Comparison of ENCODE assay signal across 18 cellular contexts in the genomic region with DNA sequence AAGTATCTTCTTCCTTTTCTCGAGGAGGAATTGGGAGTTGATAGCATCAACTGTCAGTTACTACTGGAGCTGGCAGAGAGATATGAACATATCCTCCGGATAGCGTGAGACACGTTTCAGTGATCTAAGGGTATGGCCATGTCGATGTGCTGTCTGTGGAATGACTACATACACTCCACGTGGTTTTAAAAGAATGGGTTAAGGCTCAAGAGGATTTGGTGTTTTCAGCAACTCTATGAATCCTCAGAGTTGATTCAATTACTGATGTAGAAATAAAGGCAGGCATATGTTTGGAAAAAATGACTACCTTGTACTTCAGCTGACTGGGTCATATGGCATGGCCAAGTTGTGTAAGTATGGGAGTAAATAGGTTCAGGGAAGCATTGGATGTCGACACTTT. TPM values are rescaled to one million over a fixed set of nuclear protein-coding genes. Genes with fewer than 3 reads are reported as not detected.
DNase-seq lines count a peak whose midpoint lies in the region; TF ChIP-seq lines count a peak whose summit lies in the region.
"Had no signal": no experiment of that assay in that cellular context is flagged by ENCODE, and none has a peak within 500 bp of the region (broad histone marks: within the 10 kb centered on the region; RNA-seq: fewer than 3 reads in every experiment).

No MANE protein-coding gene starts in this region.

- H3K27ac Mint-ChIP-seq in nephron (peak overlapping the region in 2 of 3 experiments; percentile 47 to 73), mesothelial cell of epicardium (no peak overlapping the region)
- H3K27ac Mint-ChIP-seq: CD8-positive, alpha-beta memory T cell had no signal

- H3K9me3 Mint-ChIP-seq in nephron = no peaks in the 10 kb centered on the region
- no peaks in the 10 kb centered on the region for H3K9me3 Mint-ChIP-seq in mesothelial cell of epicardium
- H3K9me3 Mint-ChIP-seq: CD8-positive, alpha-beta memory T cell had no signal

- no peaks in the 10 kb centered on the region for H3K36me3 ChIP-seq in adipocyte (ENCODE audit: control insufficient read depth, insufficient read depth, low read length, severe bottlenecking)
- H3K36me3 ChIP-seq: BLaER1 had no signal

- H3K4me3 ChIP-seq in adipocyte (ENCODE audit: low read length) = no peak overlapping the region
- H3K4me3 ChIP-seq: A549, BLaER1 had no signal

- TF ChIP-seq CTCF in nephron (IDR thresholded peaks at IDR 0.05; ENCODE audit: unreplicated experiment in 3 of 3) = no peak
- TF ChIP-seq CTCF in mesothelial cell of epicardium (IDR thresholded peaks at IDR 0.05; ENCODE audit: unreplicated experiment) = no peak

- DNase-seq in HS-5 (ENCODE audit: low read depth) = peak; percentile 39
- DNase-seq in adipocyte (ENCODE audit: low read depth) = peak; percentile 38
- DNase-seq in fibroblast of gingiva (ENCODE audit: low read depth) = peak; percentile 78
- DNase-seq in mesothelial cell of epicardium (ENCODE audit: low spot score in 2 of 2, unreplicated experiment in 2 of 2) = no peak
- no peak for DNase-seq in NK-92 (lab: John Stamatoyannopoulos, UW; ENCODE audit: unreplicated experiment)
- no peak for DNase-seq in activated CD4-positive, alpha-beta T cell treated with anti-CD3 and anti-CD28 coated beads, Interleukin-2, amount 50 U/mL, for 48 hours
- DNase-seq in retina = no peak
- DNase-seq: AML-193; Caco-2; CD8-positive, alpha-beta memory T cell; DND-41; GDM1; H7 had no signal

- no peaks in the 10 kb centered on the region for H3K4me1 Mint-ChIP-seq in nephron
- H3K4me1 Mint-ChIP-seq in mesothelial cell of epicardium = no peaks in the 10 kb centered on the region
- H3K4me1 Mint-ChIP-seq: CD8-positive, alpha-beta memory T cell had no signal

- H3K36me3 Mint-ChIP-seq in nephron (ENCODE audit: low read depth) (no peaks in the 10 kb centered on the region), mesothelial cell of epicardium (no peaks in the 10 kb centered on the region)
- H3K36me3 Mint-ChIP-seq: CD8-positive, alpha-beta memory T cell had no signal

- no peak overlapping the region for H3K9ac ChIP-seq in adipocyte (ENCODE audit: low read length)
- H3K9ac ChIP-seq: BLaER1 had no signal

- no peaks in the 10 kb centered on the region for H3K9me3 ChIP-seq in adipocyte (ENCODE audit: control insufficient read depth, low read length)
- H3K9me3 ChIP-seq: A549, BLaER1, Caco-2 had no signal

- H3K4me3 Mint-ChIP-seq in nephron (no peak overlapping the region), mesothelial cell of epicardium (no peak overlapping the region)
- H3K4me3 Mint-ChIP-seq: CD8-positive, alpha-beta memory T cell had no signal

- H3K27me3 ChIP-seq in adipocyte (replicated peaks; ENCODE audit: control insufficient read depth, insufficient read depth, low read length) = no peaks in the 10 kb centered on the region
- H3K27me3 ChIP-seq: BLaER1 had no signal

- peaks cover 12% of the 10 kb centered on the region for H3K4me1 ChIP-seq in adipocyte (ENCODE audit: control insufficient read depth, insufficient read depth, low read length)
- H3K4me1 ChIP-seq: A549, BLaER1 had no signal

- H3K27me3 Mint-ChIP-seq in nephron (ENCODE audit: low read depth) = peaks cover 4% of the 10 kb centered on the region
- peaks cover 20% of the 10 kb centered on the region for H3K27me3 Mint-ChIP-seq in mesothelial cell of epicardium (ENCODE audit: low read depth)

RNA-seq across cellular contexts. Expression of gene MMP13, which starts 22.9 kb away (rescaled TPM):
- not detected in 3 replicates for total RNA-seq in mesothelial cell of epicardium
- total RNA-seq: Caco-2; CD8-positive, alpha-beta memory T cell; H7; HepG2 had no signal

RNA-seq across cellular contexts. Expression of gene MMP12, which starts 57.9 kb away (rescaled TPM):
- not detected in 3 replicates for total RNA-seq in mesothelial cell of epicardium
- total RNA-seq: Caco-2; CD8-positive, alpha-beta memory T cell; H7; HepG2; HT1080 had no signal

Comparison
In these comparisons a context has a peak if more than half of its experiments do, and no peak if none do; other contexts are left out.
1. DNase-seq: peak in HS-5 (single experiment), adipocyte (single experiment) and fibroblast of gingiva (single experiment); none in mesothelial cell of epicardium (0 of 2), NK-92 (single experiment), activated CD4-positive, alpha-beta T cell treated with anti-CD3 and anti-CD28 coated beads, Interleukin-2, amount 50 U/mL, for 48 hours (0 of 2) and retina (single experiment).